13 cellular contexts compared by ENCODE assay signal in genomic region chr5:61290815-61291214, GRCh38. TPM values are rescaled to one million over a fixed set of nuclear protein-coding genes. Genes with fewer than 3 reads are reported as not detected.
DNase-seq lines count a peak whose midpoint lies in the region; ATAC-seq and TF ChIP-seq lines count a peak whose summit lies in the region.
"Had no signal": no experiment of that assay in that cellular context is flagged by ENCODE, and none has a peak within 500 bp of the region (broad histone marks: within the 10 kb centered on the region; RNA-seq: fewer than 3 reads in every experiment).

No MANE protein-coding gene starts in this region.

- no peaks in the 10 kb centered on the region for H3K36me3 ChIP-seq in MM.1S (replicated peaks; ENCODE audit: insufficient read depth, low read length)
- no peaks in the 10 kb centered on the region for H3K36me3 ChIP-seq in right lobe of liver
- H3K36me3 ChIP-seq: neural progenitor cell, vagina had no signal

- intact Hi-C loops in right lobe of liver (cut with DNase I) = no loop called here

- H3K27ac ChIP-seq in MM.1S (ENCODE audit: low read length) = no peak overlapping the region
- H3K27ac ChIP-seq in right lobe of liver = no peak overlapping the region
- H3K27ac ChIP-seq: neural progenitor cell, vagina had no signal

- H3K9me3 ChIP-seq in MM.1S (replicated peaks; ENCODE audit: insufficient read depth, low read length) (no peaks in the 10 kb centered on the region), right lobe of liver (no peaks in the 10 kb centered on the region)
- H3K9me3 ChIP-seq: vagina had no signal

- H3K79me2 ChIP-seq in MM.1S (ENCODE audit: low read length) = no peaks in the 10 kb centered on the region

- ATAC-seq in right lobe of liver = peak; percentile 57 to 83 (median 69)
- no peak for ATAC-seq in HG02970 (IDR thresholded peaks at IDR 0.05; ENCODE audit: low FRiP score, unreplicated experiment)
- ATAC-seq in GM18520 (IDR thresholded peaks at IDR 0.05; ENCODE audit: unreplicated experiment) = no peak

- TF ChIP-seq CTCF in MM.1S (IDR thresholded peaks at IDR 0.05; ENCODE audit: low read length) (no peak), right lobe of liver (IDR thresholded peaks at IDR 0.05) (no peak)

- H3F3A ChIP-seq in MM.1S (ENCODE audit: insufficient read depth, low read length) = no peaks in the 10 kb centered on the region

- H3K4me3 ChIP-seq in MM.1S (ENCODE audit: low read length) = no peak overlapping the region
- H3K4me3 ChIP-seq in right lobe of liver = no peak overlapping the region
- H3K4me3 ChIP-seq: coronary artery, neural progenitor cell, vagina had no signal

- DNase-seq in MM.1S (no peak), astrocyte of the hippocampus (ENCODE audit: low read depth, low spot score) (peak; percentile 59), right lobe of liver (no peak), stromal cell of bone marrow (ENCODE audit: low read depth) (peak; percentile 37)
- DNase-seq in activated CD4-positive, alpha-beta T cell treated with anti-CD3 and anti-CD28 coated beads, Interleukin-2, amount 50 U/mL, for 48 hours = no peak
- DNase-seq: activated T-cell treated with anti-CD3 and anti-CD28 coated beads, Interleukin-2, amount 50 U/mL, for 24 hours; DMS 273 treated with DMSO at 0.1 percent for 48 hours; hippocampal formation had no signal

- H3K4me1 ChIP-seq in MM.1S (ENCODE audit: low read length) (no peaks in the 10 kb centered on the region), right lobe of liver (peaks cover 0 to 7% (median 3%) of the 10 kb centered on the region in 4 donors)
- H3K4me1 ChIP-seq: vagina had no signal

- no peaks in the 10 kb centered on the region for H3K27me3 ChIP-seq in MM.1S (replicated peaks; ENCODE audit: insufficient read depth, low read length)
- no peaks in the 10 kb centered on the region for H3K27me3 ChIP-seq in right lobe of liver
- H3K27me3 ChIP-seq: neural progenitor cell, vagina had no signal

- H4K20me1 ChIP-seq in MM.1S (ENCODE audit: insufficient read depth, low read length) = no peaks in the 10 kb centered on the region

- peak; percentile 39 for TF ChIP-seq POLR2A in right lobe of liver (IDR thresholded peaks at IDR 0.05)

- H2AFZ ChIP-seq in MM.1S (ENCODE audit: low read length) = peak overlapping the region; percentile 23; the same call in 1 of the 2 replicates
- H2AFZ ChIP-seq: neural progenitor cell had no signal

- no peaks in the 10 kb centered on the region for H3K9me2 ChIP-seq in MM.1S (replicated peaks; ENCODE audit: insufficient read depth, low read length)

- WGBS in right lobe of liver (ENCODE audit: insufficient coverage, low coverage, low lambda C conversion rate, missing lambda C conversion rate) = 11% methylated on average over 3 of the region's 3 CpGs

- H3K4me2 ChIP-seq in MM.1S (ENCODE audit: low read depth, low read length) = no peak overlapping the region
- H3K4me2 ChIP-seq: neural progenitor cell had no signal

- no peak overlapping the region for H3K9ac ChIP-seq in MM.1S (ENCODE audit: low read length)
- H3K9ac ChIP-seq: neural progenitor cell had no signal

RNA-seq across cellular contexts. Expression of gene ZSWIM6, which starts 41.2 kb away (rescaled TPM):
- total RNA-seq in right lobe of liver = 1 to 10 TPM; 2.8 to 7.2 (median 4.1) TPM

Comparison
In these comparisons a context has a peak if more than half of its experiments do, and no peak if none do; other contexts are left out.
1. DNase-seq: peak in astrocyte of the hippocampus (single experiment) and stromal cell of bone marrow (single experiment); none in MM.1S (single experiment), right lobe of liver (0 of 3) and activated CD4-positive, alpha-beta T cell treated with anti-CD3 and anti-CD28 coated beads, Interleukin-2, amount 50 U/mL, for 48 hours (0 of 2).
2. ATAC-seq: peak in right lobe of liver (4 of 4); none in HG02970 (single experiment) and GM18520 (single experiment).